In the genomic region with DNA sequence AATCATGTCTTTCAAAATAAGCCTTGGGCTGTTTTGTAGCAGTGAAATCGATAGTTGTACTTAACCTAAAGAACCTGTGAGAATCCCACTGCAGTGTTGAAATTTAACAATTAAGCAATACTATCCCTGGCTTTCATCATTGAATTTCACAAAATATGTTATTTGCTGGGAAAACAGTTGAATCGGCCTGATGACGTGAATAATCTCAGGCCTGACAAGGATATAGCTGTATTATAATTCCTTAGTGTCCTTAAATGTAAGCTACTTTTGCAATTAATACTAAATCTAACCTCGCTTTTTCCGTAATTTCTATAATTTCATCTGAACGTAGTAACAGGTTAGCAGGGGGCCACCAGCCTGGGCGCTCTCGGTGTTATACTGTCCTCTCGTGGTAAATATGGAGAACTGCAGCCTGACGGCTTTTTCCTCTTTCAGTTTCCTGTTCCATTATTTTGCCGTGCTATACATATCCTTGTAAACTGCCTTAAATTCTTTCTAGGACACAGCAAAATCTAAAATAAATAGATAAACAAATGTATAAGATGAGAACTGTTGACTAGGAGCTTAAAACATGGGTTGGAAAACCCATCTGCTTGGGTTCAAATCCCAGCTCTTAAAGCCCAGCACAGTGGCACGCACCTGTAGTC, we compare ENCODE assay signal across 7 cellular contexts. TPM values are rescaled to one million over a fixed set of nuclear protein-coding genes. Genes with fewer than 3 reads are reported as not detected.
DNase-seq lines count a peak whose midpoint lies in the region; ATAC-seq, FAIRE-seq and TF ChIP-seq lines count a peak whose summit lies in the region.

No MANE protein-coding gene starts in this region.

- H3K36me3 ChIP-seq in WERI-Rb-1: no peaks in the 10 kb centered on the region
- no peaks in the 10 kb centered on the region for H3K36me3 ChIP-seq in bronchial epithelial cell (ENCODE audit: control insufficient read depth, insufficient read depth, low read length)

- H3K9me3 ChIP-seq in WERI-Rb-1 (ENCODE audit: severe bottlenecking): no peaks in the 10 kb centered on the region

- H3K4me3 ChIP-seq in WERI-Rb-1 (ENCODE audit: low read depth, low read length) (no peak overlapping the region), bronchial epithelial cell (ENCODE audit: low read depth, low read length) (no peak overlapping the region)

- no peak for TF ChIP-seq POLR2A in GM12892 (IDR thresholded peaks at IDR 0.05; ENCODE audit: low read depth, low read length)

- peak; percentile 93 for TF ChIP-seq CTCF in WERI-Rb-1 (IDR thresholded peaks at IDR 0.05; ENCODE audit: low read depth, low read length)
- TF ChIP-seq CTCF in bronchial epithelial cell (IDR thresholded peaks at IDR 0.05; ENCODE audit: insufficient read depth, low read length, severe bottlenecking): peak; percentile 95

- ATAC-seq in HG02623 (IDR thresholded peaks at IDR 0.05; ENCODE audit: unreplicated experiment): peak; percentile 79
- ATAC-seq in left colon: peak; percentile 83

- H3K27ac ChIP-seq in WERI-Rb-1: no peak overlapping the region

- intact Hi-C loops in left colon (cut with DNase I, micrococcal nuclease): loop anchor here in 1 of 2 donors (2.0 kb wide), 1 partner anchor 689 kb away; no protein-coding TSS in a partner anchor

- peak; percentile 40 for FAIRE-seq in GM12892 (lab: Jason Lieb, UNC)
- no peak for FAIRE-seq in bronchial epithelial cell (lab: Jason Lieb, UNC)

- H3K27me3 ChIP-seq in WERI-Rb-1 (ENCODE audit: insufficient read depth, low read depth, severe bottlenecking) (no peaks in the 10 kb centered on the region), bronchial epithelial cell (ENCODE audit: control insufficient read depth, insufficient read depth, low read length) (no peaks in the 10 kb centered on the region)

- no peak for DNase-seq in GM12892 (ENCODE audit: insufficient read length)
- DNase-seq in NCI-H1694 (lab: John Stamatoyannopoulos, UW): peak; percentile 50
- DNase-seq in WERI-Rb-1: peak; percentile 14
- peak; percentile 21 for DNase-seq in bronchial epithelial cell (ENCODE audit: low read depth)
- peak in 1 of 2 donors; percentile 61 for DNase-seq in left colon
- DNase-seq in stimulated activated CD4-positive, alpha-beta T cell treated with anti-CD3 and anti-CD28 coated beads, Interleukin-2, amount 100 ng/mL, for 4 hours (ENCODE audit: low read depth): peak; percentile 29

RNA-seq across cellular contexts. Expression of a gene that starts 24.0 kb away (rescaled TPM):
- 13.7 TPM for polyA plus RNA-seq in GM12892 (2012; ENCODE audit: missing spikeins)
- 0.51 and 0.79 TPM in 2 replicates for total RNA-seq in bronchial epithelial cell
- total RNA-seq in left colon: 1 to 10 TPM; 1.2 to 3.1 TPM
